In genomic region chr17:18246880-18247612, GRCh38 we compare ENCODE assay signal across 9 cellular contexts. TPM values are rescaled to one million over a fixed set of nuclear protein-coding genes. Genes with fewer than 3 reads are reported as not detected.
DNase-seq lines count a peak whose midpoint lies in the region; ATAC-seq and TF ChIP-seq lines count a peak whose summit lies in the region.
"Had no signal": no experiment of that assay in that cellular context is flagged by ENCODE, and none has a peak within 500 bp of the region (broad histone marks: within the 10 kb centered on the region; RNA-seq: fewer than 3 reads in every experiment).

No MANE protein-coding gene starts in this region.

- DNase-seq in GM13976 (ENCODE audit: low spot score), result peak; percentile 67
- peak; percentile 46 for DNase-seq in NCI-H2029 treated with DMSO at 0.1 percent for 48 hours (lab: John Stamatoyannopoulos, UW)
- peak; percentile 25 for DNase-seq in activated naive CD4-positive, alpha-beta T cell treated with Interleukin-2 at 50 U/mL for 16 hours
- peak; percentile 68 for DNase-seq in hepatocyte (ENCODE audit: low spot score)
- peak; percentile 46 for DNase-seq in stimulated activated CD4-positive, alpha-beta T cell treated with anti-CD3 and anti-CD28 coated beads, Interleukin-4, amount 100 ng/mL, for 1 hour
- no peak for DNase-seq in NCI-H1694 treated with DMSO at 0.1 percent for 48 hours (lab: John Stamatoyannopoulos, UW)
- no peak for DNase-seq in Calu3

- H2AFZ ChIP-seq in hepatocyte, result no peak overlapping the region

- H3K27ac Mint-ChIP-seq in Calu3 (ENCODE audit: unreplicated experiment), result no peak overlapping the region

- no peaks in the 10 kb centered on the region for H3K27me3 Mint-ChIP-seq in Calu3 (ENCODE audit: unreplicated experiment)

- H3K36me3 Mint-ChIP-seq in Calu3 (ENCODE audit: insufficient read depth, unreplicated experiment), result peaks cover 48% of the 10 kb centered on the region

- no peak overlapping the region for H3K4me3 Mint-ChIP-seq in Calu3 (ENCODE audit: low read depth, unreplicated experiment)

- TF ChIP-seq CTCF in GM13976 (IDR thresholded peaks at IDR 0.05; ENCODE audit: borderline replicate concordance, control extremely low read depth, extremely low read depth, insufficient read depth, missing control alignments) (no peak), hepatocyte (IDR thresholded peaks at IDR 0.05; ENCODE audit: poor library complexity) (no peak), Calu3 (IDR thresholded peaks at IDR 0.05; ENCODE audit: unreplicated experiment) (no peak)

- in situ Hi-C loops in GM13976 (cut with MboI; ENCODE audit: low sequenced_read_pairs, unreplicated experiment), result no loop called here

- H3K4me1 Mint-ChIP-seq in Calu3 (ENCODE audit: low read depth, unreplicated experiment), result no peaks in the 10 kb centered on the region

- 47% methylated on average over 30 of the region's 46 CpGs for WGBS in hepatocyte (ENCODE audit: low lambda C conversion rate, missing lambda C conversion rate)

- no TSS peak for BruUV-seq in Calu3 (replicated peaks; lab: Mats Ljungman, UMichigan)

- H3K9me3 ChIP-seq in hepatocyte (ENCODE audit: low read depth), result no peaks in the 10 kb centered on the region
- H3K9me3 ChIP-seq: thoracic aorta had no signal

- no peaks in the 10 kb centered on the region for H3K9me2 ChIP-seq in hepatocyte (replicated peaks; ENCODE audit: insufficient read depth)

- H4K20me1 ChIP-seq in hepatocyte (ENCODE audit: insufficient read depth, poor library complexity, severe bottlenecking), result no peaks in the 10 kb centered on the region

- no peaks in the 10 kb centered on the region for H3K27me3 ChIP-seq in hepatocyte

- no peaks in the 10 kb centered on the region for H3K9me3 Mint-ChIP-seq in Calu3 (ENCODE audit: low read depth, unreplicated experiment)

- no peaks in the 10 kb centered on the region for H3K4me1 ChIP-seq in hepatocyte (ENCODE audit: insufficient read depth)

- peak overlapping the region; percentile 16 for H3K4me2 ChIP-seq in hepatocyte

- H3K4me3 ChIP-seq in hepatocyte, result no peak overlapping the region
- H3K4me3 ChIP-seq: thoracic aorta had no signal

- no peak overlapping the region for H3K27ac ChIP-seq in hepatocyte
- H3K27ac ChIP-seq: thoracic aorta had no signal

- intact Hi-C loops in Calu3 (cut with micrococcal nuclease; ENCODE audit: unreplicated experiment), result no loop called here

- no peaks in the 10 kb centered on the region for H3K36me3 ChIP-seq in hepatocyte (replicated peaks; ENCODE audit: insufficient read depth, low read depth)

- ATAC-seq in HG03108 (IDR thresholded peaks at IDR 0.05; ENCODE audit: unreplicated experiment), result no peak

- no peaks in the 10 kb centered on the region for H3K79me2 ChIP-seq in hepatocyte

- CTCF ChIA-PET in Calu3 (lab: Charles Lee), result interaction anchor here (1.5 kb wide), 1 partner anchor 10 kb away, joined by 4 read pairs; no protein-coding TSS in a partner anchor

RNA-seq across cellular contexts. Expression of gene FLII, which starts 11.5 kb away (rescaled TPM):
- 110 and 142 TPM in 2 replicates for total RNA-seq in hepatocyte
- polyA plus RNA-seq in hepatocyte, result 188 and 210 TPM in 2 replicates
- 281 and 298 TPM in 2 replicates for total RNA-seq in Calu3 (2022)

RNA-seq across cellular contexts. Expression of gene MIEF2, which starts 13.4 kb away (rescaled TPM):
- total RNA-seq in hepatocyte (29.3 and 30.7 TPM in 2 replicates), Calu3 (2022) (13.3 and 14.7 TPM in 2 replicates)
- 20.5 and 21.0 TPM in 2 replicates for polyA plus RNA-seq in hepatocyte

RNA-seq across cellular contexts. Expression of gene LLGL1, which starts 21.6 kb away (rescaled TPM):
- 46.0 and 51.9 TPM in 2 replicates for total RNA-seq in hepatocyte
- polyA plus RNA-seq in hepatocyte, result 5.4 and 7.1 TPM in 2 replicates
- 10.0 and 10.7 TPM in 2 replicates for total RNA-seq in Calu3 (2022)

Comparison
In these comparisons a context has a peak if more than half of its experiments do, and no peak if none do; other contexts are left out.
1. DNase-seq: peak in GM13976 (single experiment), NCI-H2029 treated with DMSO at 0.1 percent for 48 hours (single experiment), activated naive CD4-positive, alpha-beta T cell treated with Interleukin-2 at 50 U/mL for 16 hours (single experiment), hepatocyte (single experiment) and stimulated activated CD4-positive, alpha-beta T cell treated with anti-CD3 and anti-CD28 coated beads, Interleukin-4, amount 100 ng/mL, for 1 hour (single experiment); none in NCI-H1694 treated with DMSO at 0.1 percent for 48 hours (single experiment) and Calu3 (single experiment).